In the genomic region with DNA sequence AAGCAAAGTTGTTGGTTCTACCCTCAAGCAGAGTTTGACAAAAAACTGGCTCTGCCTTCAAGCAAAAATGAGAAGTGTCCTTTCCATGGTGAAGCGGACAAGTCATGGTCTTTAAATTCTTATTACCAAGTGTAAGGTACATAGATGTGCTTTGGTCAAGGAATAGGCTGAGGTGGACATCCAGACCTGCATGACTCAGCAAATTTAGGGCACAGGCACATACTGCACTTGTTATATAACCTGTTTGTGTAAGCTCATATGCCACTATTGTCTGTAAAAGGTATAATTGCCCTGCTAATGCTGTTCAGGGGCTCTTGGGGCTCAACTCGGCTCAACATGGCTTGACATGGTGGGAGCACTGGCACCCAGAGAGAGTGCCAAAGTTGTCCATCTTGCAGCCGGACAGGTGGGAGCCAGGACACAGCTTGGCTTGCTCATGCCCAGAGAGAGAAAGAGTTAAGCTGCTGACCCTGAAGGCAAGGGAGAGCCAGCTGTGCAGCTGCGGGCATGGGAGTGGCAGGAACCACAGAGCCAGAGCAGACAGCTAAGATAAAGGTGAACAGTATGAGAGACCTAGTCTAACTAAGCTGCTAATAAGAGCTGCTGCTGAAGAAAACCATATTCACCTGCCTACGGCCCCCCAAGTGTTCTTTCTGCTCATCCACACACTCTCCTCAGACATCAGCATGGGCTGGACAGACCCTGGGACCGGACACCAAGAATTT, we compare ENCODE assay signal across 1 cellular context.
TF ChIP-seq lines count a peak whose summit lies in the region.

No MANE protein-coding gene starts in this region.

TF ChIP-seq in HepG2, 621 proteins besides CTCF, POLR2A, EP300 and RAD21 (continued from another document):
- TF ChIP-seq TCF7L2 (IDR thresholded peaks at IDR 0.05; ENCODE audit: low read depth, low read length) (no peak), FOSL2 (CRISPR knock-in tag; IDR thresholded peaks at IDR 0.05) (no peak), ZNF672 (CRISPR knock-in tag; IDR thresholded peaks at IDR 0.05) (no peak), MAFG (CRISPR knock-in tag; IDR thresholded peaks at IDR 0.05) (peak; percentile 73), NR2F6 (IDR thresholded peaks at IDR 0.05) (no peak), NR2F6 (CRISPR knock-in tag; IDR thresholded peaks at IDR 0.05) (no peak), NFE2L2 (IDR thresholded peaks at IDR 0.05; ENCODE audit: low read length) (peak; percentile 97), MAFK (conservative IDR thresholded peaks at IDR 0.05 in 1 of 2, IDR thresholded peaks at IDR 0.05 in 1 of 2; ENCODE audit: low read length in 2 of 2) (peak; percentile 93), TSC22D2 (CRISPR knock-in tag; IDR thresholded peaks at IDR 0.05; ENCODE audit: borderline replicate concordance) (no peak), ZSCAN31 (CRISPR knock-in tag; IDR thresholded peaks at IDR 0.05; ENCODE audit: low read depth) (peak; percentile 97), MAFF (IDR thresholded peaks at IDR 0.05; ENCODE audit: low read depth, low read length) (peak; percentile 92), GLI4 (CRISPR knock-in tag; IDR thresholded peaks at IDR 0.05; ENCODE audit: borderline replicate concordance) (no peak)
- TF ChIP-seq, protein P1, sequence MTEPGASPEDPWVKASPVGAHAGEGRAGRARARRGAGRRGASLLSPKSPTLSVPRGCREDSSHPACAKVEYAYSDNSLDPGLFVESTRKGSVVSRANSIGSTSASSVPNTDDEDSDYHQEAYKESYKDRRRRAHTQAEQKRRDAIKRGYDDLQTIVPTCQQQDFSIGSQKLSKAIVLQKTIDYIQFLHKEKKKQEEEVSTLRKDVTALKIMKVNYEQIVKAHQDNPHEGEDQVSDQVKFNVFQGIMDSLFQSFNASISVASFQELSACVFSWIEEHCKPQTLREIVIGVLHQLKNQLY (CRISPR knock-in tag; IDR thresholded peaks at IDR 0.05), result no peak
- TF ChIP-seq, protein P2, sequence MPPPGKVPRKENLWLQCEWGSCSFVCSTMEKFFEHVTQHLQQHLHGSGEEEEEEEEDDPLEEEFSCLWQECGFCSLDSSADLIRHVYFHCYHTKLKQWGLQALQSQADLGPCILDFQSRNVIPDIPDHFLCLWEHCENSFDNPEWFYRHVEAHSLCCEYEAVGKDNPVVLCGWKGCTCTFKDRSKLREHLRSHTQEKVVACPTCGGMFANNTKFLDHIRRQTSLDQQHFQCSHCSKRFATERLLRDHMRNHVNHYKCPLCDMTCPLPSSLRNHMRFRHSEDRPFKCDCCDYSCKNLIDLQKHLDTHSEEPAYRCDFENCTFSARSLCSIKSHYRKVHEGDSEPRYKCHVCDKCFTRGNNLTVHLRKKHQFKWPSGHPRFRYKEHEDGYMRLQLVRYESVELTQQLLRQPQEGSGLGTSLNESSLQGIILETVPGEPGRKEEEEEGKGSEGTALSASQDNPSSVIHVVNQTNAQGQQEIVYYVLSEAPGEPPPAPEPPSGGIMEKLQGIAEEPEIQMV (CRISPR knock-in tag; IDR thresholded peaks at IDR 0.05; ENCODE audit: low read depth), result no peak
